In the genomic region with DNA sequence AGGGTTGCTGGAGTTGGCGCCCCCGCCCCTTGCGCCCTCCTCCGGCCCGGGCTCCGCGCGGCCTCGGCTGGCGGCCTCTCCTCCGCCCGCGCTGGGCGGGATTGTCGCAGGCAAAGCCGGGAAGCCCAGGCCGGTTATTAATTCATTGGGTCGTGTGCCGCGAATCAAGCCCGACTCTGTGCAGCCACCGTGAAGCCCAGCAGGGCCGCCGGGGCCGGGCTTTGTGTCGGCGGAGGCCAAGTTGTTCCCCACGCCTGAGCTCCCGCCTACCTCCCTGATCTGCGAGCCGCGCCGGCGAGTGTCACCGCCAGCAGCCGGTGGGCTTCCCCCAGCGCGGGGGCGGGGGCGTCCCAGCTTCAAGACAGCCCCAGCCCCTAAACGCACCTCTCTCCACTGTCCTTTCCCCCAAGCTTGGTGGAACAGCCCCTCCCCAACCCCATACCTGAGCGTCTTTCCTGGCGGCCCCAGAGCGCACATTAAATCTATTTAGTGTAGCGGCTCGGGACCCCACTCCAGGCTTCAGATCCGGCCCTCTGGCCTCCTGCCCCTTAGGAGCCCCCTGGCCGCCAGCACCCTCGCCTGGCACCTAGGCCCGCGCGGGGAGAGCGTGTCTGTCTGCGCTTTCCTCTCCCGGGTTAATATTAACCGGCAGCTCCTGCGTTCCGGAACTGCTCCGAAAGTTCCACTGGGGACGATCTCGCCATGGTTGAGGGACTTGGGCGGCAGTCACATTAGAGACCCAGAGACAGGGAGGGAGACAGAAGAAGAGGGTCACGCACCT, we compare ENCODE assay signal across 10 cellular contexts. TPM values are rescaled to one million over a fixed set of nuclear protein-coding genes. Genes with fewer than 3 reads are reported as not detected.
A peak's percentile ranks its signal among the peaks of the same experiment; 100 is the strongest.
DNase-seq lines count a peak whose midpoint lies in the region; ATAC-seq and TF ChIP-seq lines count a peak whose summit lies in the region.
"Had no signal": no experiment of that assay in that cellular context is flagged by ENCODE, and none has a peak within 500 bp of the region (broad histone marks: within the 10 kb centered on the region; RNA-seq: fewer than 3 reads in every experiment).

No MANE protein-coding gene starts in this region.

- H3K9me3 ChIP-seq in iPS-18a (ENCODE audit: control insufficient read depth, low read depth, low read length) (no peaks in the 10 kb centered on the region), sigmoid colon (no peaks in the 10 kb centered on the region)

- 1% methylated on average over 63 of the region's 63 CpGs for WGBS in sigmoid colon, 2 donors

- H3K27ac ChIP-seq in iPS-18a (ENCODE audit: low read length) (no peak overlapping the region), sigmoid colon (no peak overlapping the region)
- H3K27ac ChIP-seq: SK-N-MC had no signal

- intact Hi-C loops in sigmoid colon (cut with DNase I), result loop anchor here (10.0 kb wide), 1 partner anchor 666 kb away; no protein-coding TSS in a partner anchor

- no peak for ATAC-seq in GM21576 (IDR thresholded peaks at IDR 0.05; ENCODE audit: unreplicated experiment)
- no peak for ATAC-seq in HG03460 (IDR thresholded peaks at IDR 0.05; ENCODE audit: unreplicated experiment)

- TF ChIP-seq CTCF in NB4 (IDR thresholded peaks at IDR 0.05; ENCODE audit: low read depth, low read length) (no peak), sigmoid colon (IDR thresholded peaks at IDR 0.05) (no peak)

- H3K9ac ChIP-seq in iPS-18a (ENCODE audit: low read length), result no peak overlapping the region

- H3K4me3 ChIP-seq in NB4 (ENCODE audit: low read depth, low read length) (no peak overlapping the region), iPS-18a (ENCODE audit: low read length) (peak overlapping the region; percentile 29), sigmoid colon (peak overlapping the region in 3 of 4 donors; percentile 6 to 13 (median 9))
- H3K4me3 ChIP-seq: SK-N-MC had no signal

- DNase-seq in NCI-H1105 treated with DMSO at 0.1 percent for 48 hours (lab: John Stamatoyannopoulos, UW) (peak; percentile 22), NCI-H1105 (lab: John Stamatoyannopoulos, UW) (no peak), NB4 (ENCODE audit: low read depth) (peak; percentile 50), sigmoid colon (no peak), DMS153 (lab: John Stamatoyannopoulos, UW) (no peak)

- TF ChIP-seq EP300 in sigmoid colon (IDR thresholded peaks at IDR 0.05), result no peak

- H3K4me1 ChIP-seq in iPS-18a (ENCODE audit: control insufficient read depth, low read depth, low read length) (no peaks in the 10 kb centered on the region), sigmoid colon (peaks cover 0 to 71% (median 61%) of the 10 kb centered on the region in 4 donors)

- no peaks in the 10 kb centered on the region for H3K36me3 ChIP-seq in iPS-18a (ENCODE audit: control insufficient read depth, low read depth, low read length)
- no peaks in the 10 kb centered on the region for H3K36me3 ChIP-seq in sigmoid colon

- TF ChIP-seq POLR2A in NB4 (IDR thresholded peaks at IDR 0.05; ENCODE audit: extremely low read depth, insufficient read length), result no peak
- no peak for TF ChIP-seq POLR2A in sigmoid colon (IDR thresholded peaks at IDR 0.05)

- H3K27me3 ChIP-seq in iPS-18a (ENCODE audit: control insufficient read depth, insufficient read depth, low read length) (peaks cover 100% of the 10 kb centered on the region), sigmoid colon (peaks cover 61 to 100% (median 95%) of the 10 kb centered on the region in 3 donors)

RNA-seq across cellular contexts. Expression of a gene that starts 3.5 kb away (rescaled TPM):
- total RNA-seq in sigmoid colon, result not detected
- polyA plus RNA-seq in sigmoid colon, result 1 to 10 TPM in 1 of 3 donors, under 1 TPM in 2; 0.46 to 1.8 (median 0.60) TPM
- polyA plus RNA-seq: IgD-negative memory B cell had no signal

Comparison
In these comparisons a context has a peak if more than half of its experiments do, and no peak if none do; other contexts are left out.
1. DNase-seq: peak in NCI-H1105 treated with DMSO at 0.1 percent for 48 hours (single experiment) and NB4 (single experiment); none in NCI-H1105 (single experiment), sigmoid colon (single experiment) and DMS153 (single experiment).